1 cellular context compared by ENCODE assay signal in the genomic region with DNA sequence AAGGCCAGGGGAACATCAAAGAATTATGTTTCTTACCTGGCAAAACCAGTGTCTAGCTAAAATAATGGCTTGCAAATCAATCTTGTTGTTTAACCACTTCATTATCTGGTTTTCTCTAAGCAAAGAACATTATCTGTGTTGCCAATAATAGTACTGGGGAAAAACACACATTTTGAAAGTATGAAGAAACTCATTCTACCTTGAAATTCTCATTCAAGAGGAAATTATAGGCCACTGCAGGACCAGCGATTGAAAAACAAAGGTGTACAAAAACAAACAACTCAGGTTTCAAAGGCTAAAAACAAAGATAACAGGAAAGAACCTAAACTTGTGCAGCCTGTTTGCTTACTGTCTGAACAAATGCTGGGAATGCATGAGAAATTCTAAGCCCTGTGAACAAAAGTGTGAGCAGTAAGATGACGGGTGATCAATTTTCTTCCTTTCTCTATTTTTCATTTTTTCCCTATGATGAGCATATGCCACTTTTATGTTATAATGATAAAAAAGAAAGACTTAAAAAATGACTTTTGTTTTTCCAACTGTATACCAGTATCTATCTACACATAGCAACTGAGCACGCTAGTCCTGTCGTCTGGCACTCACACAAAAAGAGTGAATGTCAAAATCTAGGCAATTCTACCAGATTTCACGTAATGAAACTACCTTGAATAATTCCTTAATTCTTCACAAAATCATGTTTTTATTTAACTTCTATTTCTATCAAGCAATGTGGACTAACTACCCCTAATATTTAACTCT.
TF ChIP-seq lines count a peak whose summit lies in the region.

No MANE protein-coding gene starts in this region.

TF ChIP-seq in HepG2, 621 proteins besides CTCF, POLR2A, EP300 and RAD21 (continued from another document and continues in another):
- TF ChIP-seq, protein P1, sequence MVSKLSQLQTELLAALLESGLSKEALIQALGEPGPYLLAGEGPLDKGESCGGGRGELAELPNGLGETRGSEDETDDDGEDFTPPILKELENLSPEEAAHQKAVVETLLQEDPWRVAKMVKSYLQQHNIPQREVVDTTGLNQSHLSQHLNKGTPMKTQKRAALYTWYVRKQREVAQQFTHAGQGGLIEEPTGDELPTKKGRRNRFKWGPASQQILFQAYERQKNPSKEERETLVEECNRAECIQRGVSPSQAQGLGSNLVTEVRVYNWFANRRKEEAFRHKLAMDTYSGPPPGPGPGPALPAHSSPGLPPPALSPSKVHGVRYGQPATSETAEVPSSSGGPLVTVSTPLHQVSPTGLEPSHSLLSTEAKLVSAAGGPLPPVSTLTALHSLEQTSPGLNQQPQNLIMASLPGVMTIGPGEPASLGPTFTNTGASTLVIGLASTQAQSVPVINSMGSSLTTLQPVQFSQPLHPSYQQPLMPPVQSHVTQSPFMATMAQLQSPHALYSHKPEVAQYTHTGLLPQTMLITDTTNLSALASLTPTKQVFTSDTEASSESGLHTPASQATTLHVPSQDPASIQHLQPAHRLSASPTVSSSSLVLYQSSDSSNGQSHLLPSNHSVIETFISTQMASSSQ (IDR thresholded peaks at IDR 0.05; ENCODE audit: low read depth) = peak; percentile 78
- TF ChIP-seq, protein P1 (CRISPR knock-in tag; IDR thresholded peaks at IDR 0.05; ENCODE audit: borderline replicate concordance) = peak; percentile 85
- TF ChIP-seq STAG1 (CRISPR knock-in tag; IDR thresholded peaks at IDR 0.05) (peak; percentile 32), JUN (CRISPR knock-in tag; IDR thresholded peaks at IDR 0.05) (peak; percentile 51; the same call in 1 of the 2 replicates), KLF6 (CRISPR knock-in tag; IDR thresholded peaks at IDR 0.05) (0 out of 2 replicates have a peak, but pooled peaks have one; percentile 44), SNAPC2 (CRISPR knock-in tag; IDR thresholded peaks at IDR 0.05) (peak; percentile 33; the same call in 1 of the 2 replicates), GATA4 (IDR thresholded peaks at IDR 0.05; ENCODE audit: borderline replicate concordance, low read depth) (peak; percentile 99), ERF (CRISPR knock-in tag; IDR thresholded peaks at IDR 0.05) (peak; percentile 85), CREB1 (IDR thresholded peaks at IDR 0.05) (peak; percentile 21; the same call in 1 of the 2 replicates), CREB1 (CRISPR knock-in tag; IDR thresholded peaks at IDR 0.05) (peak; percentile 74), FOXM1 (CRISPR knock-in tag; IDR thresholded peaks at IDR 0.05) (no peak), SMAD3 (CRISPR knock-in tag; IDR thresholded peaks at IDR 0.05) (peak; percentile 98), HOXA3 (CRISPR knock-in tag; IDR thresholded peaks at IDR 0.05) (peak; percentile 29; the same call in 1 of the 2 replicates), ZMYM4 (CRISPR knock-in tag; IDR thresholded peaks at IDR 0.05) (peak; percentile 16; the same call in 1 of the 2 replicates), HDAC2 (CRISPR knock-in tag; IDR thresholded peaks at IDR 0.05) (peak; percentile 96), ZEB1 (IDR thresholded peaks at IDR 0.05; ENCODE audit: insufficient replicate concordance, low read depth) (peak; percentile 84), JUND (CRISPR knock-in tag; IDR thresholded peaks at IDR 0.05) (no peak), REPIN1 (CRISPR knock-in tag; IDR thresholded peaks at IDR 0.05; ENCODE audit: borderline replicate concordance, low read depth) (peak; percentile 94), MED8 (CRISPR knock-in tag; IDR thresholded peaks at IDR 0.05; ENCODE audit: insufficient replicate concordance) (peak; percentile 89), ZFYVE20 (CRISPR knock-in tag; IDR thresholded peaks at IDR 0.05; ENCODE audit: borderline replicate concordance, low read depth) (no peak)
- TF ChIP-seq, protein P2, sequence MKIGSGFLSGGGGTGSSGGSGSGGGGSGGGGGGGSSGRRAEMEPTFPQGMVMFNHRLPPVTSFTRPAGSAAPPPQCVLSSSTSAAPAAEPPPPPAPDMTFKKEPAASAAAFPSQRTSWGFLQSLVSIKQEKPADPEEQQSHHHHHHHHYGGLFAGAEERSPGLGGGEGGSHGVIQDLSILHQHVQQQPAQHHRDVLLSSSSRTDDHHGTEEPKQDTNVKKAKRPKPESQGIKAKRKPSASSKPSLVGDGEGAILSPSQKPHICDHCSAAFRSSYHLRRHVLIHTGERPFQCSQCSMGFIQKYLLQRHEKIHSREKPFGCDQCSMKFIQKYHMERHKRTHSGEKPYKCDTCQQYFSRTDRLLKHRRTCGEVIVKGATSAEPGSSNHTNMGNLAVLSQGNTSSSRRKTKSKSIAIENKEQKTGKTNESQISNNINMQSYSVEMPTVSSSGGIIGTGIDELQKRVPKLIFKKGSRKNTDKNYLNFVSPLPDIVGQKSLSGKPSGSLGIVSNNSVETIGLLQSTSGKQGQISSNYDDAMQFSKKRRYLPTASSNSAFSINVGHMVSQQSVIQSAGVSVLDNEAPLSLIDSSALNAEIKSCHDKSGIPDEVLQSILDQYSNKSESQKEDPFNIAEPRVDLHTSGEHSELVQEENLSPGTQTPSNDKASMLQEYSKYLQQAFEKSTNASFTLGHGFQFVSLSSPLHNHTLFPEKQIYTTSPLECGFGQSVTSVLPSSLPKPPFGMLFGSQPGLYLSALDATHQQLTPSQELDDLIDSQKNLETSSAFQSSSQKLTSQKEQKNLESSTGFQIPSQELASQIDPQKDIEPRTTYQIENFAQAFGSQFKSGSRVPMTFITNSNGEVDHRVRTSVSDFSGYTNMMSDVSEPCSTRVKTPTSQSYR (CRISPR knock-in tag; IDR thresholded peaks at IDR 0.05; ENCODE audit: borderline replicate concordance) = peak; percentile 61; the same call in 1 of the 2 replicates
- TF ChIP-seq, protein P3, sequence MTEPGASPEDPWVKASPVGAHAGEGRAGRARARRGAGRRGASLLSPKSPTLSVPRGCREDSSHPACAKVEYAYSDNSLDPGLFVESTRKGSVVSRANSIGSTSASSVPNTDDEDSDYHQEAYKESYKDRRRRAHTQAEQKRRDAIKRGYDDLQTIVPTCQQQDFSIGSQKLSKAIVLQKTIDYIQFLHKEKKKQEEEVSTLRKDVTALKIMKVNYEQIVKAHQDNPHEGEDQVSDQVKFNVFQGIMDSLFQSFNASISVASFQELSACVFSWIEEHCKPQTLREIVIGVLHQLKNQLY (CRISPR knock-in tag; IDR thresholded peaks at IDR 0.05) = peak; percentile 91; the same call in 1 of the 2 replicates
- TF ChIP-seq, protein P4, sequence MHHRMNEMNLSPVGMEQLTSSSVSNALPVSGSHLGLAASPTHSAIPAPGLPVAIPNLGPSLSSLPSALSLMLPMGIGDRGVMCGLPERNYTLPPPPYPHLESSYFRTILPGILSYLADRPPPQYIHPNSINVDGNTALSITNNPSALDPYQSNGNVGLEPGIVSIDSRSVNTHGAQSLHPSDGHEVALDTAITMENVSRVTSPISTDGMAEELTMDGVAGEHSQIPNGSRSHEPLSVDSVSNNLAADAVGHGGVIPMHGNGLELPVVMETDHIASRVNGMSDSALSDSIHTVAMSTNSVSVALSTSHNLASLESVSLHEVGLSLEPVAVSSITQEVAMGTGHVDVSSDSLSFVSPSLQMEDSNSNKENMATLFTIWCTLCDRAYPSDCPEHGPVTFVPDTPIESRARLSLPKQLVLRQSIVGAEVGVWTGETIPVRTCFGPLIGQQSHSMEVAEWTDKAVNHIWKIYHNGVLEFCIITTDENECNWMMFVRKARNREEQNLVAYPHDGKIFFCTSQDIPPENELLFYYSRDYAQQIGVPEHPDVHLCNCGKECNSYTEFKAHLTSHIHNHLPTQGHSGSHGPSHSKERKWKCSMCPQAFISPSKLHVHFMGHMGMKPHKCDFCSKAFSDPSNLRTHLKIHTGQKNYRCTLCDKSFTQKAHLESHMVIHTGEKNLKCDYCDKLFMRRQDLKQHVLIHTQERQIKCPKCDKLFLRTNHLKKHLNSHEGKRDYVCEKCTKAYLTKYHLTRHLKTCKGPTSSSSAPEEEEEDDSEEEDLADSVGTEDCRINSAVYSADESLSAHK (CRISPR knock-in tag; IDR thresholded peaks at IDR 0.05; ENCODE audit: borderline replicate concordance) = no peak
- TF ChIP-seq, protein P5, sequence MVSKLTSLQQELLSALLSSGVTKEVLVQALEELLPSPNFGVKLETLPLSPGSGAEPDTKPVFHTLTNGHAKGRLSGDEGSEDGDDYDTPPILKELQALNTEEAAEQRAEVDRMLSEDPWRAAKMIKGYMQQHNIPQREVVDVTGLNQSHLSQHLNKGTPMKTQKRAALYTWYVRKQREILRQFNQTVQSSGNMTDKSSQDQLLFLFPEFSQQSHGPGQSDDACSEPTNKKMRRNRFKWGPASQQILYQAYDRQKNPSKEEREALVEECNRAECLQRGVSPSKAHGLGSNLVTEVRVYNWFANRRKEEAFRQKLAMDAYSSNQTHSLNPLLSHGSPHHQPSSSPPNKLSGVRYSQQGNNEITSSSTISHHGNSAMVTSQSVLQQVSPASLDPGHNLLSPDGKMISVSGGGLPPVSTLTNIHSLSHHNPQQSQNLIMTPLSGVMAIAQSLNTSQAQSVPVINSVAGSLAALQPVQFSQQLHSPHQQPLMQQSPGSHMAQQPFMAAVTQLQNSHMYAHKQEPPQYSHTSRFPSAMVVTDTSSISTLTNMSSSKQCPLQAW (CRISPR knock-in tag; IDR thresholded peaks at IDR 0.05) = no peak
- TF ChIP-seq, protein P6, sequence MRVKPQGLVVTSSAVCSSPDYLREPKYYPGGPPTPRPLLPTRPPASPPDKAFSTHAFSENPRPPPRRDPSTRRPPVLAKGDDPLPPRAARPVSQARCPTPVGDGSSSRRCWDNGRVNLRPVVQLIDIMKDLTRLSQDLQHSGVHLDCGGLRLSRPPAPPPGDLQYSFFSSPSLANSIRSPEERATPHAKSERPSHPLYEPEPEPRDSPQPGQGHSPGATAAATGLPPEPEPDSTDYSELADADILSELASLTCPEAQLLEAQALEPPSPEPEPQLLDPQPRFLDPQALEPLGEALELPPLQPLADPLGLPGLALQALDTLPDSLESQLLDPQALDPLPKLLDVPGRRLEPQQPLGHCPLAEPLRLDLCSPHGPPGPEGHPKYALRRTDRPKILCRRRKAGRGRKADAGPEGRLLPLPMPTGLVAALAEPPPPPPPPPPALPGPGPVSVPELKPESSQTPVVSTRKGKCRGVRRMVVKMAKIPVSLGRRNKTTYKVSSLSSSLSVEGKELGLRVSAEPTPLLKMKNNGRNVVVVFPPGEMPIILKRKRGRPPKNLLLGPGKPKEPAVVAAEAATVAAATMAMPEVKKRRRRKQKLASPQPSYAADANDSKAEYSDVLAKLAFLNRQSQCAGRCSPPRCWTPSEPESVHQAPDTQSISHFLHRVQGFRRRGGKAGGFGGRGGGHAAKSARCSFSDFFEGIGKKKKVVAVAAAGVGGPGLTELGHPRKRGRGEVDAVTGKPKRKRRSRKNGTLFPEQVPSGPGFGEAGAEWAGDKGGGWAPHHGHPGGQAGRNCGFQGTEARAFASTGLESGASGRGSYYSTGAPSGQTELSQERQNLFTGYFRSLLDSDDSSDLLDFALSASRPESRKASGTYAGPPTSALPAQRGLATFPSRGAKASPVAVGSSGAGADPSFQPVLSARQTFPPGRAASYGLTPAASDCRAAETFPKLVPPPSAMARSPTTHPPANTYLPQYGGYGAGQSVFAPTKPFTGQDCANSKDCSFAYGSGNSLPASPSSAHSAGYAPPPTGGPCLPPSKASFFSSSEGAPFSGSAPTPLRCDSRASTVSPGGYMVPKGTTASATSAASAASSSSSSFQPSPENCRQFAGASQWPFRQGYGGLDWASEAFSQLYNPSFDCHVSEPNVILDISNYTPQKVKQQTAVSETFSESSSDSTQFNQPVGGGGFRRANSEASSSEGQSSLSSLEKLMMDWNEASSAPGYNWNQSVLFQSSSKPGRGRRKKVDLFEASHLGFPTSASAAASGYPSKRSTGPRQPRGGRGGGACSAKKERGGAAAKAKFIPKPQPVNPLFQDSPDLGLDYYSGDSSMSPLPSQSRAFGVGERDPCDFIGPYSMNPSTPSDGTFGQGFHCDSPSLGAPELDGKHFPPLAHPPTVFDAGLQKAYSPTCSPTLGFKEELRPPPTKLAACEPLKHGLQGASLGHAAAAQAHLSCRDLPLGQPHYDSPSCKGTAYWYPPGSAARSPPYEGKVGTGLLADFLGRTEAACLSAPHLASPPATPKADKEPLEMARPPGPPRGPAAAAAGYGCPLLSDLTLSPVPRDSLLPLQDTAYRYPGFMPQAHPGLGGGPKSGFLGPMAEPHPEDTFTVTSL (CRISPR knock-in tag; IDR thresholded peaks at IDR 0.05; ENCODE audit: borderline replicate concordance) = peak; percentile 98; the same call in 1 of the 2 replicates
- TF ChIP-seq, protein P7, sequence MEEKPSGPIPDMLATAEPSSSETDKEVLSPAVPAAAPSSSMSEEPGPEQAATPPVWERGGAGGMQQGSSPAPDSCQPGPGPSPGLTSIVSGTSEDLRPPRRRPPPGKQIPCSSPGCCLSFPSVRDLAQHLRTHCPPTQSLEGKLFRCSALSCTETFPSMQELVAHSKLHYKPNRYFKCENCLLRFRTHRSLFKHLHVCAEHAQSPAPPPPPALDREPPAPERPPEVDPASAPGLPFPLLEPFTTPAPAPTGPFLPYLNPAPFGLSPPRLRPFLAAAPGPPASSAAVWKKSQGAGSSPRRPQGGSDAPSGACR (CRISPR knock-in tag; IDR thresholded peaks at IDR 0.05) = peak; percentile 52; the same call in 1 of the 2 replicates
- TF ChIP-seq, protein P8, sequence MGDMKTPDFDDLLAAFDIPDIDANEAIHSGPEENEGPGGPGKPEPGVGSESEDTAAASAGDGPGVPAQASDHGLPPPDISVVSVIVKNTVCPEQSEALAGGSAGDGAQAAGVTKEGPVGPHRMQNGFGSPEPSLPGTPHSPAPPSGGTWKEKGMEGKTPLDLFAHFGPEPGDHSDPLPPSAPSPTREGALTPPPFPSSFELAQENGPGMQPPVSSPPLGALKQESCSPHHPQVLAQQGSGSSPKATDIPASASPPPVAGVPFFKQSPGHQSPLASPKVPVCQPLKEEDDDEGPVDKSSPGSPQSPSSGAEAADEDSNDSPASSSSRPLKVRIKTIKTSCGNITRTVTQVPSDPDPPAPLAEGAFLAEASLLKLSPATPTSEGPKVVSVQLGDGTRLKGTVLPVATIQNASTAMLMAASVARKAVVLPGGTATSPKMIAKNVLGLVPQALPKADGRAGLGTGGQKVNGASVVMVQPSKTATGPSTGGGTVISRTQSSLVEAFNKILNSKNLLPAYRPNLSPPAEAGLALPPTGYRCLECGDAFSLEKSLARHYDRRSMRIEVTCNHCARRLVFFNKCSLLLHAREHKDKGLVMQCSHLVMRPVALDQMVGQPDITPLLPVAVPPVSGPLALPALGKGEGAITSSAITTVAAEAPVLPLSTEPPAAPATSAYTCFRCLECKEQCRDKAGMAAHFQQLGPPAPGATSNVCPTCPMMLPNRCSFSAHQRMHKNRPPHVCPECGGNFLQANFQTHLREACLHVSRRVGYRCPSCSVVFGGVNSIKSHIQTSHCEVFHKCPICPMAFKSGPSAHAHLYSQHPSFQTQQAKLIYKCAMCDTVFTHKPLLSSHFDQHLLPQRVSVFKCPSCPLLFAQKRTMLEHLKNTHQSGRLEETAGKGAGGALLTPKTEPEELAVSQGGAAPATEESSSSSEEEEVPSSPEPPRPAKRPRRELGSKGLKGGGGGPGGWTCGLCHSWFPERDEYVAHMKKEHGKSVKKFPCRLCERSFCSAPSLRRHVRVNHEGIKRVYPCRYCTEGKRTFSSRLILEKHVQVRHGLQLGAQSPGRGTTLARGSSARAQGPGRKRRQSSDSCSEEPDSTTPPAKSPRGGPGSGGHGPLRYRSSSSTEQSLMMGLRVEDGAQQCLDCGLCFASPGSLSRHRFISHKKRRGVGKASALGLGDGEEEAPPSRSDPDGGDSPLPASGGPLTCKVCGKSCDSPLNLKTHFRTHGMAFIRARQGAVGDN (CRISPR knock-in tag; IDR thresholded peaks at IDR 0.05) = no peak
